In the genomic region with DNA sequence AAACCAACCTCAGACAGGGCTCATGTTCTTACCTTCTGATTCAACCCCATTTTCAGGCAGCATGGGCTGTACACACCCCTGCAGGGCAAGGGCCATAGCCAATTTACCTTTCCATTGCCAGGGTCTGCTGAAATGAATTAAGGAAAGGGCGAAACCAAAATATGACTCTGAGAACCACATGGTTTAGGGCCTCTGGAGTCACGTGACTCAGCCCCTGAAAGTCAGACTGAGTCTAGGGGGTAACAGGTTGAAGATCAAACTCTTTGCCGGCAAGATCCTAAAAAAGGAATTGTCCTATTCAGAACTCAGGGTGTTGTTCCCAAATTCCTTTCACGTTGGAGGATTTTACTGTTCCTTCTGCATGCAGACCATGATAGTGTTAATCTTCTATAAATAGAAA, we compare ENCODE assay signal across 1 cellular context.
TF ChIP-seq lines count a peak whose summit lies in the region.

No MANE protein-coding gene starts in this region.

TF ChIP-seq in GM23338, 12 proteins besides CTCF, POLR2A, EP300 and RAD21 (continued from another document):
- TF ChIP-seq EZH2phosphoT487 (IDR thresholded peaks at IDR 0.05; ENCODE audit: unreplicated experiment) (no peak), ZNF331 (CRISPR knock-in tag; IDR thresholded peaks at IDR 0.05; ENCODE audit: low read depth) (no peak), EZH2 (IDR thresholded peaks at IDR 0.05; ENCODE audit: low read depth, unreplicated experiment) (no peak), NANOG (IDR thresholded peaks at IDR 0.05; ENCODE audit: borderline replicate concordance) (no peak), JUNB (IDR thresholded peaks at IDR 0.05; ENCODE audit: unreplicated experiment) (no peak), POLR2AphosphoS5 (IDR thresholded peaks at IDR 0.05; ENCODE audit: low read depth) (no peak)
